In genomic region chr17:63329876-63330275, GRCh38 we compare ENCODE assay signal across 25 cellular contexts.
"Had no signal": no experiment of that assay in that cellular context is flagged by ENCODE, and none has a peak within 500 bp of the region (broad histone marks: within the 10 kb centered on the region; RNA-seq: fewer than 3 reads in every experiment).

No MANE protein-coding gene starts in this region.

- H3K36me3 ChIP-seq: left ventricle myocardium inferior, ovary, right atrium auricular region, stomach, thyroid gland, transverse colon, upper lobe of left lung had no signal

- H2AFZ ChIP-seq: hepatocyte had no signal

- H3K4me2 ChIP-seq: hepatocyte had no signal

- H3K4me1 Mint-ChIP-seq: mesothelial cell of epicardium, naive B cell, natural killer cell had no signal

- H3K27ac ChIP-seq: hepatocyte, left ventricle myocardium inferior, ovary, right atrium auricular region, stomach, testis, thyroid gland, transverse colon, upper lobe of left lung had no signal

- H3K27me3 ChIP-seq: hepatocyte, ovary, right atrium auricular region, stomach, testis, thyroid gland, transverse colon, upper lobe of left lung had no signal

- DNase-seq: islet precursor cell; left ventricle myocardium inferior; mesendoderm; naive B cell; natural killer cell; ovary; stimulated activated CD4-positive, alpha-beta T cell treated with anti-CD3 and anti-CD28 coated beads, Interleukin-12 subunit alpha, Interleukin-12 subunit beta, amount 100 ng/mL, for 4 hours; stimulated activated CD4-positive, alpha-beta T cell treated with anti-CD3 and anti-CD28 coated beads, Interleukin-15, amount 100 ng/mL, for 24 hours; stimulated activated CD4-positive, alpha-beta T cell treated with anti-CD3 and anti-CD28 coated beads, Interleukin-2, amount 100 ng/mL, for 24 hours; stimulated activated CD4-positive, alpha-beta T cell treated with anti-CD3 and anti-CD28 coated beads, Interleukin-4, amount 100 ng/mL, for 1 hour; stimulated activated naive B cell treated with anti-CD40 and anti-IgM and Interleukin-4, amounts not matched to agents 10 μg/mL and 1 μg/mL and 100 μg/mL, for 72 hours; stimulated activated naive CD8-positive, alpha-beta T cell treated with anti-CD3 and anti-CD28 coated beads, Interleukin-15, Interleukin-2, amounts not matched to agents 100 U/mL and 50 U/mL, for 24 hours; stomach; testis; thyroid gland; transverse colon; upper lobe of left lung had no signal

- ATAC-seq: natural killer cell; sciatic nerve; stimulated activated naive B cell treated with anti-CD40 and anti-IgM and Interleukin-4, amounts not matched to agents 10 μg/mL and 1 μg/mL and 100 μg/mL, for 72 hours; stimulated activated naive CD8-positive, alpha-beta T cell treated with anti-CD3 and anti-CD28 coated beads, Interleukin-15, Interleukin-2, amounts not matched to agents 100 U/mL and 50 U/mL, for 24 hours had no signal

- H3K27ac Mint-ChIP-seq: mesothelial cell of epicardium; natural killer cell; progenitor cell of endocrine pancreas; stimulated activated naive B cell treated with anti-CD40 and anti-IgM and Interleukin-4, amounts not matched to agents 10 μg/mL and 1 μg/mL and 100 μg/mL, for 72 hours had no signal

- H3K4me3 ChIP-seq: hepatocyte, left ventricle myocardium inferior, lung, ovary, right atrium auricular region, skin epidermis, stomach, testis, thyroid gland, transverse colon, upper lobe of left lung had no signal

- H3K36me3 Mint-ChIP-seq: natural killer cell; stimulated activated naive B cell treated with anti-CD40 and anti-IgM and Interleukin-4, amounts not matched to agents 10 μg/mL and 1 μg/mL and 100 μg/mL, for 72 hours had no signal

- H3K9me3 Mint-ChIP-seq: mesothelial cell of epicardium; naive B cell; natural killer cell; stimulated activated naive B cell treated with anti-CD40 and anti-IgM and Interleukin-4, amounts not matched to agents 10 μg/mL and 1 μg/mL and 100 μg/mL, for 72 hours had no signal

- H3K4me1 ChIP-seq: left ventricle myocardium inferior, right atrium auricular region, stomach, testis, thyroid gland, transverse colon, upper lobe of left lung had no signal

- FAIRE-seq: urothelium cell line had no signal

- H3K27me3 Mint-ChIP-seq: naive B cell; progenitor cell of endocrine pancreas; stimulated activated naive B cell treated with anti-CD40 and anti-IgM and Interleukin-4, amounts not matched to agents 10 μg/mL and 1 μg/mL and 100 μg/mL, for 72 hours had no signal

- H3K4me3 Mint-ChIP-seq: mesothelial cell of epicardium; naive B cell; natural killer cell; stimulated activated naive B cell treated with anti-CD40 and anti-IgM and Interleukin-4, amounts not matched to agents 10 μg/mL and 1 μg/mL and 100 μg/mL, for 72 hours had no signal

- H3K79me2 ChIP-seq: hepatocyte had no signal
